Comparison of ENCODE assay signal across 21 cellular contexts in the genomic region with DNA sequence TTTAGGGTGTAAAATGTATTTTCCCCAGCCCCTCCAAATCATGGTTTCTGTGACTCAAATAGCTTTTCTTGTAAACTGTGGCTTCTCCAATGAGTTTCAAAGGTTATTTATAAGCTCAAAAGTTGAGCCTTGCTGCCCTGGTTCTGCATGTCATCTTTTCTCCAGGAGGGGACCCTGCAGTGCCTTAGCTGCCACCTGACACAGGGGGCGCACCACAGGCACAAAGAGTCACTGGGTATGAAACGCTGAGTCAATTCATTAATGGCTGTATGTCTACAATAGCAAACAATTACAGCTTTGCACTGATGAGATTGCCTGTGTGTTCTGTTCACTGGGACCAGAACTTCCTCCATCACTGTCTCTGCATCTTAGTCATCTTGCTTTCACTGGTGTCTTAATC.
"Had no signal": no experiment of that assay in that cellular context is flagged by ENCODE, and none has a peak within 500 bp of the region (broad histone marks: within the 10 kb centered on the region; RNA-seq: fewer than 3 reads in every experiment).

No MANE protein-coding gene starts in this region.

- H3K27me3 Mint-ChIP-seq: stimulated activated memory B cell treated with anti-CD40 and anti-IgM and Interleukin-4, amounts not matched to agents 10 μg/mL and 1 μg/mL and 100 μg/mL, for 72 hours; stimulated activated naive CD8-positive, alpha-beta T cell treated with anti-CD3 and anti-CD28 coated beads, Interleukin-15, Interleukin-2, amounts not matched to agents 100 ng/mL and 50 ng/mL, for 24 hours had no signal

- H3K4me1 Mint-ChIP-seq: naive thymus-derived CD4-positive, alpha-beta T cell; stimulated activated memory B cell treated with anti-CD40 and anti-IgM and Interleukin-4, amounts not matched to agents 10 μg/mL and 1 μg/mL and 100 μg/mL, for 72 hours had no signal

- H3K79me2 ChIP-seq: hepatocyte had no signal

- H3K27me3 ChIP-seq: colonic mucosa, hepatocyte, neutrophil, spleen, testis, tibial nerve had no signal

- H3K36me3 Mint-ChIP-seq: naive thymus-derived CD4-positive, alpha-beta T cell; stimulated activated memory B cell treated with anti-CD40 and anti-IgM and Interleukin-4, amounts not matched to agents 10 μg/mL and 1 μg/mL and 100 μg/mL, for 72 hours had no signal

- H3K27ac ChIP-seq: colonic mucosa, hepatocyte, neutrophil, spleen, testis, tibial nerve had no signal

- ATAC-seq: left lobe of liver; naive thymus-derived CD4-positive, alpha-beta T cell; sciatic nerve; stimulated activated memory B cell treated with anti-CD40 and anti-IgM and Interleukin-4, amounts not matched to agents 10 μg/mL and 1 μg/mL and 100 μg/mL, for 72 hours had no signal

- H2AFZ ChIP-seq: hepatocyte had no signal

- H3K4me3 Mint-ChIP-seq: naive thymus-derived CD4-positive, alpha-beta T cell; nephron progenitor cell; stimulated activated memory B cell treated with anti-CD40 and anti-IgM and Interleukin-4, amounts not matched to agents 10 μg/mL and 1 μg/mL and 100 μg/mL, for 72 hours; stimulated activated naive CD8-positive, alpha-beta T cell treated with anti-CD3 and anti-CD28 coated beads, Interleukin-15, Interleukin-2, amounts not matched to agents 100 ng/mL and 50 ng/mL, for 24 hours had no signal

- H3K9me3 Mint-ChIP-seq: stimulated activated memory B cell treated with anti-CD40 and anti-IgM and Interleukin-4, amounts not matched to agents 10 μg/mL and 1 μg/mL and 100 μg/mL, for 72 hours; stimulated activated naive CD8-positive, alpha-beta T cell treated with anti-CD3 and anti-CD28 coated beads, Interleukin-15, Interleukin-2, amounts not matched to agents 100 ng/mL and 50 ng/mL, for 24 hours had no signal

- H3K36me3 ChIP-seq: colonic mucosa, neutrophil, spleen, tibial nerve had no signal

- H3K9me3 ChIP-seq: colonic mucosa, neutrophil, testis had no signal

- H3K4me3 ChIP-seq: colonic mucosa, hepatocyte, spleen, testis, tibial nerve had no signal

- H3K4me2 ChIP-seq: hepatocyte had no signal

- H3K27ac Mint-ChIP-seq: naive thymus-derived CD4-positive, alpha-beta T cell; nephron progenitor cell; stimulated activated memory B cell treated with anti-CD40 and anti-IgM and Interleukin-4, amounts not matched to agents 10 μg/mL and 1 μg/mL and 100 μg/mL, for 72 hours; stimulated activated naive CD8-positive, alpha-beta T cell treated with anti-CD3 and anti-CD28 coated beads, Interleukin-15, Interleukin-2, amounts not matched to agents 100 ng/mL and 50 ng/mL, for 24 hours had no signal

- DNase-seq: colonic mucosa; dermis blood vessel endothelial cell; foreskin melanocyte; head of caudate nucleus; islet precursor cell; mammary epithelial cell; naive thymus-derived CD4-positive, alpha-beta T cell; nephron progenitor cell; posterior cingulate gyrus; spleen; stimulated activated CD4-positive, alpha-beta T cell treated with anti-CD3 and anti-CD28 coated beads, Interleukin-15, amount 100 ng/mL, for 24 hours; stimulated activated CD4-positive, alpha-beta T cell treated with anti-CD3 and anti-CD28 coated beads, Interleukin-1b, Interleukin-23, amount 100 ng/mL, for 48 hours; stimulated activated CD4-positive, alpha-beta T cell treated with anti-CD3 and anti-CD28 coated beads, Interleukin-4, amount 100 ng/mL, for 24 hours; testis had no signal

- H3K4me1 ChIP-seq: colonic mucosa, spleen, testis, tibial nerve had no signal
